ENCODE assay signal across 8 cellular contexts in genomic region chr19:1605236-1606137, GRCh38. TPM values are rescaled to one million over a fixed set of nuclear protein-coding genes. Genes with fewer than 3 reads are reported as not detected.
DNase-seq lines count a peak whose midpoint lies in the region; ATAC-seq and TF ChIP-seq lines count a peak whose summit lies in the region.

TSS of gene UQCR11 (minus strand) at chr19:1605462. CDS start at chr19:1605409, 53 bp downstream.

- H3K27ac ChIP-seq in RWPE1, result peak within 1 kb of the TSS; percentile 94
- peak within 1 kb of the TSS; percentile 58 for H3K27ac ChIP-seq in fibroblast of lung (ENCODE audit: insufficient read depth, low read length)

- peak within 1 kb of the TSS; percentile 79 for H3K4me2 ChIP-seq in fibroblast of lung (ENCODE audit: extremely low read depth, insufficient read depth, low read length)

- peak within 1 kb of the TSS; percentile 92 for H3K9ac ChIP-seq in fibroblast of lung (ENCODE audit: insufficient read depth, low read length)

- H3K9me3 ChIP-seq in fibroblast of lung (ENCODE audit: control insufficient read depth, insufficient read depth, low read depth, low read length), result no peaks in the 10 kb centered on the region

- no peaks in the 10 kb centered on the region for H3K9me3 Mint-ChIP-seq in activated T-helper 17 cell treated with anti-CD3 and anti-CD28 coated beads, Interleukin-2, amount 50 U/mL, for 72 hours
- H3K9me3 Mint-ChIP-seq in naive thymus-derived CD8-positive, alpha-beta T cell, result no peaks in the 10 kb centered on the region

- peaks cover 40% of the 10 kb centered on the region for H3K79me2 ChIP-seq in fibroblast of lung (ENCODE audit: control insufficient read depth, insufficient read depth, low read length)

- TF ChIP-seq CTCF in LNCaP clone FGC (IDR thresholded peaks at IDR 0.05; ENCODE audit: control insufficient read depth, extremely low read depth, insufficient read depth) (peak; percentile 51), RWPE1 (conservative IDR thresholded peaks at IDR 0.05; ENCODE audit: low read depth) (peak; percentile 70), fibroblast of lung (conservative IDR thresholded peaks at IDR 0.05 in 1 of 2, IDR thresholded peaks at IDR 0.05 in 1 of 2; ENCODE audit: low read depth in 1 of 2, low read length in 2 of 2) (peak; percentile 70 to 71)

- no peaks in the 10 kb centered on the region for H4K20me1 ChIP-seq in fibroblast of lung (ENCODE audit: control insufficient read depth, extremely low read depth, insufficient read depth, low read length)

- DNase-seq in EL, result peak; percentile 96
- peak; percentile 82 for DNase-seq in GOT3 (lab: John Stamatoyannopoulos, UW)
- DNase-seq in LNCaP clone FGC (ENCODE audit: low read depth), result peak; percentile 85
- peak; percentile 99 for DNase-seq in RWPE1 (ENCODE audit: low spot score)
- peak; percentile 96 to 97 for DNase-seq in fibroblast of lung (ENCODE audit: low read depth in 2 of 2)
- DNase-seq in naive thymus-derived CD8-positive, alpha-beta T cell, result peak; percentile 85 to 95 (median 88)
- peak; percentile 88 to 96 (median 91) for DNase-seq in stimulated activated naive CD4-positive, alpha-beta T cell (lab: John Stamatoyannopoulos, UW)

- peak within 1 kb of the TSS; percentile 47 for H2AFZ ChIP-seq in fibroblast of lung (ENCODE audit: low read length)

- CTCF ChIA-PET in RWPE1 (lab: Yijun Ruan, JAX), result interaction anchor here (0.9 to 2.7 kb wide), 4 partner anchors 46 to 67 kb away, joined by 3 to 16 read pairs (median 5); no protein-coding TSS in a partner anchor

- ATAC-seq in activated T-helper 17 cell treated with anti-CD3 and anti-CD28 coated beads, Interleukin-2, amount 50 U/mL, for 72 hours (replicated peaks), result peak; percentile 93
- ATAC-seq in naive thymus-derived CD8-positive, alpha-beta T cell, result peak; percentile 78 to 85

- H3K4me3 ChIP-seq in LNCaP clone FGC (ENCODE audit: low read depth, low read length) (peak within 1 kb of the TSS; percentile 98), fibroblast of lung (replicated peaks in 1 of 4; ENCODE audit: control extremely low read depth in 1 of 4, insufficient read depth in 1 of 4, low read depth in 3 of 4, low read length in 4 of 4) (peak within 1 kb of the TSS; percentile 87 to 99 (median 98))

- peak within 1 kb of the TSS; percentile 90 for H3K27ac Mint-ChIP-seq in activated T-helper 17 cell treated with anti-CD3 and anti-CD28 coated beads, Interleukin-2, amount 50 U/mL, for 72 hours
- peak within 1 kb of the TSS; percentile 94 to 100 (median 98) for H3K27ac Mint-ChIP-seq in naive thymus-derived CD8-positive, alpha-beta T cell

- peaks cover 26% of the 10 kb centered on the region for H3K36me3 Mint-ChIP-seq in activated T-helper 17 cell treated with anti-CD3 and anti-CD28 coated beads, Interleukin-2, amount 50 U/mL, for 72 hours (ENCODE audit: low read depth)
- peaks cover 0 to 3% (median 2%) of the 10 kb centered on the region in 3 donors for H3K36me3 Mint-ChIP-seq in naive thymus-derived CD8-positive, alpha-beta T cell

- peak within 1 kb of the TSS; percentile 89 for H3K4me3 Mint-ChIP-seq in activated T-helper 17 cell treated with anti-CD3 and anti-CD28 coated beads, Interleukin-2, amount 50 U/mL, for 72 hours
- H3K4me3 Mint-ChIP-seq in naive thymus-derived CD8-positive, alpha-beta T cell, result peak within 1 kb of the TSS; percentile 91 to 99 (median 98)

- POLR2A ChIA-PET in RWPE1 (lab: Yijun Ruan, JAX; ENCODE audit: low non-redundant PET), result interaction anchor here (0.5 to 1.6 kb wide), 3 partner anchors 38 to 907 kb away, joined by 4 to 5 read pairs (median 4); no protein-coding TSS in a partner anchor
- POLR2A ChIA-PET in naive thymus-derived CD8-positive, alpha-beta T cell (lab: Charles Lee), result interaction anchor here (0.6 to 4.7 kb wide), 11 partner anchors 9 to 163 kb away, joined by 3 to 52 read pairs (median 6); partner anchors contain the start of genes MBD3 and TCF3

- peaks cover 12% of the 10 kb centered on the region for H3K36me3 ChIP-seq in fibroblast of lung (ENCODE audit: control insufficient read depth, insufficient read depth, low read length)

- H3K27me3 Mint-ChIP-seq in activated T-helper 17 cell treated with anti-CD3 and anti-CD28 coated beads, Interleukin-2, amount 50 U/mL, for 72 hours, result no peaks in the 10 kb centered on the region
- H3K27me3 Mint-ChIP-seq in naive thymus-derived CD8-positive, alpha-beta T cell, result no peaks in the 10 kb centered on the region

- H3K27me3 ChIP-seq in fibroblast of lung (ENCODE audit: control insufficient read depth, insufficient read depth, low read length), result no peaks in the 10 kb centered on the region

- peaks cover 7% of the 10 kb centered on the region for H3K4me1 Mint-ChIP-seq in activated T-helper 17 cell treated with anti-CD3 and anti-CD28 coated beads, Interleukin-2, amount 50 U/mL, for 72 hours
- H3K4me1 Mint-ChIP-seq in naive thymus-derived CD8-positive, alpha-beta T cell, result peaks cover 21 to 68% (median 57%) of the 10 kb centered on the region in 4 donors

- H3K4me1 ChIP-seq in fibroblast of lung (ENCODE audit: control insufficient read depth, extremely low read depth, insufficient read depth, low read length), result no peaks in the 10 kb centered on the region

RNA-seq across cellular contexts. Expression of gene UQCR11, which starts in this region (rescaled TPM):
- 100 to 1,000 TPM; 120 to 209 TPM for total RNA-seq in activated T-helper 17 cell treated with anti-CD3 and anti-CD28 coated beads, Interleukin-2, amount 50 U/mL, for 72 hours
- total RNA-seq in fibroblast of lung, result 89.2 and 110 TPM in 2 replicates
- polyA plus RNA-seq in fibroblast of lung, result 92.5 and 101 TPM in 2 replicates
- polyA plus RNA-seq in fibroblast of lung (2012), result 336 and 378 TPM in 2 replicates
- polyA minus RNA-seq in fibroblast of lung (ENCODE audit: low replicate concordance), result 11.5 and 28.6 TPM in 2 replicates
- 100 to 1,000 TPM; 130 to 132 TPM for total RNA-seq in naive thymus-derived CD8-positive, alpha-beta T cell
- 100 to 1,000 TPM; 545 to 646 (median 558) TPM for polyA plus RNA-seq in naive thymus-derived CD8-positive, alpha-beta T cell

Comparison
In these comparisons a context has a peak if more than half of its experiments do, and no peak if none do; other contexts are left out.
1. Peak in every context shown above with its lines: DNase-seq, ATAC-seq, H3K4me3 ChIP-seq and H3K27ac ChIP-seq.